In the genomic region with DNA sequence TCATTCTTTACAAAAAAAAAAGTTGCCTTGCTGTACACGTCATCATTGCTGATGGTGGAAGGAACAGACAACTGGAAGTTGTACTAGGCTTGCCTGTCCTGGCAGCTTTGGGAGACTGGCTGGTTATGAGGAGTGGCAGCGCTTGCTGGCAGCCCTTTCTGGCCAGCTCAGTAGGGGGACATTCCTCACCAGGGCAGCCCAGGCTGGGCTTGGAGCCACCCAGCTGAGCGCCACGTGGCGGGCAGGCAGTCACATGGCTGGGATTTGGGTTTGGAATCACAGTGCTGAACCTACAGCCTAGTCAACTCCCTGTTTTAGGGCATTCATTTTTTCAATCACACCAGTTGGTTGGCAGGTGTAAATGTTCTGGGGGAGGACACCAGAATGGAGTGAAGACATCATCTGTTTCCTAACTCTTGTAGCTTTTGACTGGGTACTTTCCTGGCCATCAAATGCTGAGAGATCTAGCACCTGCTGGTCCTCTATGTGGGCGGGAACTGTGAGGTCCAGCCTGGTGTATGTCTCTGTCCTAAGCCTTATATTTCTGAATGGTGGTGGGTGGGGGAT, we compare ENCODE assay signal across 13 cellular contexts.
A peak's percentile ranks its signal among the peaks of the same experiment; 100 is the strongest.
DNase-seq lines count a peak whose midpoint lies in the region; ATAC-seq and TF ChIP-seq lines count a peak whose summit lies in the region.
"Had no signal": no experiment of that assay in that cellular context is flagged by ENCODE, and none has a peak within 500 bp of the region (broad histone marks: within the 10 kb centered on the region; RNA-seq: fewer than 3 reads in every experiment).

No MANE protein-coding gene starts in this region.

- H3K4me1 ChIP-seq in HEK293 (ENCODE audit: control insufficient read depth, insufficient read depth, low read length): peaks cover 4% of the 10 kb centered on the region; the same call in 1 of the 2 replicates

- H3K4me1 Mint-ChIP-seq in stimulated activated memory B cell treated with anti-CD40 and anti-IgM and Interleukin-4, amounts not matched to agents 10 μg/mL and 1 μg/mL and 100 μg/mL, for 72 hours: peaks cover 96% of the 10 kb centered on the region
- H3K4me1 Mint-ChIP-seq in T-helper 2 cell treated with Interferon-gamma antibody and Interleukin-4, amounts not matched to agents 5 μg/mL and 100 μg/mL, for 36 hours (ENCODE audit: low read depth): peaks cover 12% of the 10 kb centered on the region
- peaks cover 10 to 25% of the 10 kb centered on the region in 2 donors for H3K4me1 Mint-ChIP-seq in immature natural killer cell

- no peak for ATAC-seq in stimulated activated memory B cell treated with anti-CD40 and anti-IgM and Interleukin-4, amounts not matched to agents 10 μg/mL and 1 μg/mL and 100 μg/mL, for 72 hours
- ATAC-seq in HG02571 (IDR thresholded peaks at IDR 0.05; ENCODE audit: unreplicated experiment): no peak
- ATAC-seq: activated CD4-positive, CD25-positive, alpha-beta regulatory T cell treated with anti-CD3 and anti-CD28 coated beads, Interleukin-2, amount 50 U/mL, for 24 hours had no signal

- no peaks in the 10 kb centered on the region for H3K9me3 ChIP-seq in HEK293 (ENCODE audit: control insufficient read depth, insufficient read depth, low read depth, low read length)

- H3K4me3 ChIP-seq in HEK293 (ENCODE audit: low read depth, low read length): no peak overlapping the region

- H3K27ac Mint-ChIP-seq in stimulated activated memory B cell treated with anti-CD40 and anti-IgM and Interleukin-4, amounts not matched to agents 10 μg/mL and 1 μg/mL and 100 μg/mL, for 72 hours: peak overlapping the region; percentile 79
- H3K27ac Mint-ChIP-seq in T-helper 2 cell treated with Interferon-gamma antibody and Interleukin-4, amounts not matched to agents 5 μg/mL and 100 μg/mL, for 36 hours: no peak overlapping the region
- peak overlapping the region in 1 of 6 donors; percentile 3 for H3K27ac Mint-ChIP-seq in immature natural killer cell
- H3K27ac Mint-ChIP-seq: activated T-cell treated with anti-CD3 and anti-CD28 coated beads, Interleukin-2, amount 50 U/mL, for 72 hours had no signal

- H3K36me3 Mint-ChIP-seq in stimulated activated memory B cell treated with anti-CD40 and anti-IgM and Interleukin-4, amounts not matched to agents 10 μg/mL and 1 μg/mL and 100 μg/mL, for 72 hours: peaks cover 61% of the 10 kb centered on the region
- H3K36me3 Mint-ChIP-seq in T-helper 2 cell treated with Interferon-gamma antibody and Interleukin-4, amounts not matched to agents 5 μg/mL and 100 μg/mL, for 36 hours (ENCODE audit: low read depth): no peaks in the 10 kb centered on the region
- peaks cover 5 to 31% (median 7%) of the 10 kb centered on the region in 3 donors for H3K36me3 Mint-ChIP-seq in immature natural killer cell

- peak; percentile 38 for DNase-seq in cerebellar cortex (ENCODE audit: low spot score)
- DNase-seq in kidney tubule cell (ENCODE audit: low spot score): peak; percentile 54
- no peak for DNase-seq in T-helper 2 cell treated with Interferon-gamma antibody and Interleukin-4, amounts not matched to agents 5 μg/mL and 100 μg/mL, for 36 hours (ENCODE audit: low spot score)
- no peak for DNase-seq in immature natural killer cell
- no peak for DNase-seq in T-helper 2 cell
- DNase-seq: activated T-cell treated with anti-CD3 and anti-CD28 coated beads, Interleukin-2, amount 50 U/mL, for 72 hours; brain microvascular endothelial cell; NCI-H2081; NK-92 treated with Interleukin-12 subunit alpha and Interleukin-12 subunit beta, amount 100 ng/mL, for 24 hours had no signal

- CTCF ChIA-PET in HEK293 (lab: Yijun Ruan, JAX): no interaction called here

- no peaks in the 10 kb centered on the region for H3K36me3 ChIP-seq in HEK293 (ENCODE audit: control insufficient read depth in 2 of 2, insufficient read depth in 1 of 2, low read length in 2 of 2)
- H3K36me3 ChIP-seq: brain microvascular endothelial cell had no signal

- H3K27ac ChIP-seq in HEK293 (ENCODE audit: extremely low read depth, low read depth, low read length): no peak overlapping the region
- H3K27ac ChIP-seq: brain microvascular endothelial cell had no signal

- no peak overlapping the region for H3K4me3 Mint-ChIP-seq in stimulated activated memory B cell treated with anti-CD40 and anti-IgM and Interleukin-4, amounts not matched to agents 10 μg/mL and 1 μg/mL and 100 μg/mL, for 72 hours
- H3K4me3 Mint-ChIP-seq in T-helper 2 cell treated with Interferon-gamma antibody and Interleukin-4, amounts not matched to agents 5 μg/mL and 100 μg/mL, for 36 hours: no peak overlapping the region
- no peak overlapping the region for H3K4me3 Mint-ChIP-seq in immature natural killer cell

- peaks cover 3% of the 10 kb centered on the region for H3K9me3 Mint-ChIP-seq in stimulated activated memory B cell treated with anti-CD40 and anti-IgM and Interleukin-4, amounts not matched to agents 10 μg/mL and 1 μg/mL and 100 μg/mL, for 72 hours
- H3K9me3 Mint-ChIP-seq in T-helper 2 cell treated with Interferon-gamma antibody and Interleukin-4, amounts not matched to agents 5 μg/mL and 100 μg/mL, for 36 hours: no peaks in the 10 kb centered on the region
- H3K9me3 Mint-ChIP-seq in immature natural killer cell: no peaks in the 10 kb centered on the region
- H3K9me3 Mint-ChIP-seq: activated T-cell treated with anti-CD3 and anti-CD28 coated beads, Interleukin-2, amount 50 U/mL, for 72 hours had no signal

- no peak for TF ChIP-seq CTCF in HEK293 (tag by site-specific recombination; IDR thresholded peaks at IDR 0.05)

- POLR2A ChIA-PET in HEK293 (lab: Yijun Ruan, JAX): no interaction called here

- H3K27me3 Mint-ChIP-seq in stimulated activated memory B cell treated with anti-CD40 and anti-IgM and Interleukin-4, amounts not matched to agents 10 μg/mL and 1 μg/mL and 100 μg/mL, for 72 hours: no peaks in the 10 kb centered on the region
- H3K27me3 Mint-ChIP-seq in T-helper 2 cell treated with Interferon-gamma antibody and Interleukin-4, amounts not matched to agents 5 μg/mL and 100 μg/mL, for 36 hours (ENCODE audit: low read depth): peaks cover 6% of the 10 kb centered on the region
- peaks cover 0 to 2% (median 0%) of the 10 kb centered on the region in 3 donors for H3K27me3 Mint-ChIP-seq in immature natural killer cell (ENCODE audit: low read depth in 3 of 3)

TF ChIP-seq in HEK293, 187 proteins besides CTCF, POLR2A, EP300 and RAD21:
- TF ChIP-seq ZNF549 (tag by site-specific recombination; IDR thresholded peaks at IDR 0.05) (no peak), ZNF514 (tag by site-specific recombination; IDR thresholded peaks at IDR 0.05) (no peak), ZIC2 (tag by site-specific recombination; IDR thresholded peaks at IDR 0.05) (peak; percentile 54; the same call in 1 of the 2 replicates), ZNF37A (tag by site-specific recombination; IDR thresholded peaks at IDR 0.05) (no peak), ZNF791 (tag by site-specific recombination; IDR thresholded peaks at IDR 0.05) (no peak), ZNF707 (tag by site-specific recombination; IDR thresholded peaks at IDR 0.05) (no peak), ZNF10 (tag by site-specific recombination; IDR thresholded peaks at IDR 0.05) (no peak), ZFP3 (tag by site-specific recombination; IDR thresholded peaks at IDR 0.05; ENCODE audit: low read depth) (no peak), GLIS1 (tag by site-specific recombination; IDR thresholded peaks at IDR 0.05) (0 out of 2 replicates have a peak, but pooled peaks have one; percentile 20), ZNF658 (tag by site-specific recombination; IDR thresholded peaks at IDR 0.05) (no peak), ZNF521 (tag by site-specific recombination; IDR thresholded peaks at IDR 0.05) (no peak)
- TF ChIP-seq, protein P1, sequence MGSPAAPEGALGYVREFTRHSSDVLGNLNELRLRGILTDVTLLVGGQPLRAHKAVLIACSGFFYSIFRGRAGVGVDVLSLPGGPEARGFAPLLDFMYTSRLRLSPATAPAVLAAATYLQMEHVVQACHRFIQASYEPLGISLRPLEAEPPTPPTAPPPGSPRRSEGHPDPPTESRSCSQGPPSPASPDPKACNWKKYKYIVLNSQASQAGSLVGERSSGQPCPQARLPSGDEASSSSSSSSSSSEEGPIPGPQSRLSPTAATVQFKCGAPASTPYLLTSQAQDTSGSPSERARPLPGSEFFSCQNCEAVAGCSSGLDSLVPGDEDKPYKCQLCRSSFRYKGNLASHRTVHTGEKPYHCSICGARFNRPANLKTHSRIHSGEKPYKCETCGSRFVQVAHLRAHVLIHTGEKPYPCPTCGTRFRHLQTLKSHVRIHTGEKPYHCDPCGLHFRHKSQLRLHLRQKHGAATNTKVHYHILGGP (tag by site-specific recombination; IDR thresholded peaks at IDR 0.05): no peak
- TF ChIP-seq, protein P2, sequence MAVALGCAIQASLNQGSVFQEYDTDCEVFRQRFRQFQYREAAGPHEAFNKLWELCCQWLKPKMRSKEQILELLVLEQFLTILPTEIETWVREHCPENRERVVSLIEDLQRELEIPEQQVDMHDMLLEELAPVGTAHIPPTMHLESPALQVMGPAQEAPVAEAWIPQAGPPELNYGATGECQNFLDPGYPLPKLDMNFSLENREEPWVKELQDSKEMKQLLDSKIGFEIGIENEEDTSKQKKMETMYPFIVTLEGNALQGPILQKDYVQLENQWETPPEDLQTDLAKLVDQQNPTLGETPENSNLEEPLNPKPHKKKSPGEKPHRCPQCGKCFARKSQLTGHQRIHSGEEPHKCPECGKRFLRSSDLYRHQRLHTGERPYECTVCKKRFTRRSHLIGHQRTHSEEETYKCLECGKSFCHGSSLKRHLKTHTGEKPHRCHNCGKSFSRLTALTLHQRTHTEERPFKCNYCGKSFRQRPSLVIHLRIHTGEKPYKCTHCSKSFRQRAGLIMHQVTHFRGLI (tag by site-specific recombination; IDR thresholded peaks at IDR 0.05): no peak

Comparison
In these comparisons a context has a peak if more than half of its experiments do, and no peak if none do; other contexts are left out.
1. DNase-seq: peak in cerebellar cortex (single experiment) and kidney tubule cell (single experiment); none in T-helper 2 cell treated with Interferon-gamma antibody and Interleukin-4, amounts not matched to agents 5 μg/mL and 100 μg/mL, for 36 hours (single experiment), immature natural killer cell (0 of 3) and T-helper 2 cell (0 of 5).